Comparison of ENCODE assay signal across 1 cellular context in genomic region chr6:157981395-157982296, GRCh38.
TF ChIP-seq lines count a peak whose summit lies in the region.

SYNJ2 (plus strand) TSS chr6:157981863; CDS start chr6:157981962, 99 bp downstream.

TF ChIP-seq in SK-N-SH treated with all-trans-retinoic acid at 6 μM for 48 hours, 23 proteins besides CTCF, POLR2A, EP300 and RAD21 (continued from another document):
- TF ChIP-seq TSHZ2 (CRISPR knock-in tag; IDR thresholded peaks at IDR 0.05) (no peak; the same call in 1 of the 2 replicates), ARNTL (CRISPR knock-in tag; IDR thresholded peaks at IDR 0.05; ENCODE audit: borderline replicate concordance, low read depth) (no peak), ZNF70 (CRISPR knock-in tag; IDR thresholded peaks at IDR 0.05) (no peak)
TF ChIP-seq in SK-N-SH treated with all-trans-retinoic acid at 6 μM for 48 hours: peak in this region for 0.
